In genomic region chr2:160433466-160434172, GRCh38 we compare ENCODE assay signal across 13 cellular contexts. TPM values are rescaled to one million over a fixed set of nuclear protein-coding genes. Genes with fewer than 3 reads are reported as not detected.
DNase-seq lines count a peak whose midpoint lies in the region; ATAC-seq, FAIRE-seq and TF ChIP-seq lines count a peak whose summit lies in the region.
"Had no signal": no experiment of that assay in that cellular context is flagged by ENCODE, and none has a peak within 500 bp of the region (broad histone marks: within the 10 kb centered on the region; RNA-seq: fewer than 3 reads in every experiment).

No MANE protein-coding gene starts in this region.

- H3K27ac Mint-ChIP-seq in T-helper 2 cell treated with Interferon-gamma antibody and Interleukin-4, amounts not matched to agents 5 μg/mL and 100 μg/mL, for 36 hours, result no peak overlapping the region
- H3K27ac Mint-ChIP-seq: CD4-positive, CD25-positive, alpha-beta regulatory T cell had no signal

- no peak overlapping the region for H3K9ac ChIP-seq in HCT116 (ENCODE audit: low read length)

- POLR2A ChIA-PET in A549 (lab: Yijun Ruan, JAX) (no interaction called here), HCT116 (lab: Charles Lee) (no interaction called here)

- 69% methylated on average over 5 of the region's 5 CpGs for WGBS in A549 (ENCODE audit: missing lambda C conversion rate)
- WGBS in stomach, 5 donors, result 40 to 50% (median 44%) methylated on average over 5 of the region's 5 CpGs

- TF ChIP-seq CTCF in A549 (IDR thresholded peaks at IDR 0.05), result no peak
- no peak for TF ChIP-seq CTCF in HCT116 (IDR thresholded peaks at IDR 0.05 in 2 of 3, conservative IDR thresholded peaks at IDR 0.05 in 1 of 3; ENCODE audit: borderline replicate concordance in 1 of 3, insufficient read depth in 1 of 3, low read depth in 2 of 3, low read length in 2 of 3)
- TF ChIP-seq CTCF in stomach (IDR thresholded peaks at IDR 0.05), result no peak

- H3K36me3 ChIP-seq in HCT116 (ENCODE audit: control insufficient read depth in 1 of 2, insufficient read depth in 2 of 2, low read length in 2 of 2) (no peaks in the 10 kb centered on the region), stomach (peaks cover 0 to 4% (median 0%) of the 10 kb centered on the region in 4 donors)

- no peak overlapping the region for H3K4me3 ChIP-seq in A549
- H3K4me3 ChIP-seq in HCT116 (replicated peaks in 1 of 2; ENCODE audit: low read depth in 1 of 2, low read length in 2 of 2), result no peak overlapping the region
- H3K4me3 ChIP-seq in stomach, result no peak overlapping the region

- H3K36me3 Mint-ChIP-seq in T-helper 2 cell treated with Interferon-gamma antibody and Interleukin-4, amounts not matched to agents 5 μg/mL and 100 μg/mL, for 36 hours (ENCODE audit: low read depth), result peaks cover 30% of the 10 kb centered on the region
- H3K36me3 Mint-ChIP-seq: CD4-positive, CD25-positive, alpha-beta regulatory T cell had no signal

- H4K20me1 ChIP-seq in HCT116 (ENCODE audit: insufficient read depth), result no peaks in the 10 kb centered on the region

- peaks cover 15% of the 10 kb centered on the region for H3K27me3 Mint-ChIP-seq in T-helper 2 cell treated with Interferon-gamma antibody and Interleukin-4, amounts not matched to agents 5 μg/mL and 100 μg/mL, for 36 hours (ENCODE audit: low read depth)

- H3K4me1 ChIP-seq in A549, result peaks cover 32% of the 10 kb centered on the region
- H3K4me1 ChIP-seq in HCT116 (ENCODE audit: control insufficient read depth in 1 of 2, insufficient read depth in 2 of 2, low read length in 2 of 2), result peaks cover 25% of the 10 kb centered on the region in 2 experiments
- H3K4me1 ChIP-seq in stomach, result peaks cover 6 to 40% (median 20%) of the 10 kb centered on the region in 4 donors

- H2AFZ ChIP-seq in HCT116 (ENCODE audit: low read depth, low read length, poor library complexity, severe bottlenecking), result no peak overlapping the region

- no peaks in the 10 kb centered on the region for H3K9me2 ChIP-seq in HCT116 (ENCODE audit: insufficient read depth)

- H3K4me3 Mint-ChIP-seq in T-helper 2 cell treated with Interferon-gamma antibody and Interleukin-4, amounts not matched to agents 5 μg/mL and 100 μg/mL, for 36 hours, result peak overlapping the region; percentile 36
- H3K4me3 Mint-ChIP-seq: CD4-positive, CD25-positive, alpha-beta regulatory T cell had no signal

- RAD21 ChIA-PET in HCT116 (lab: Charles Lee; ENCODE audit: low non-redundant PET in 1 of 2, low total read pairs in 2 of 2, uncharacterized antibody in 2 of 2, unreplicated experiment in 2 of 2), result no interaction called here

- no peaks in the 10 kb centered on the region for H3K79me2 ChIP-seq in HCT116 (ENCODE audit: insufficient read depth, low read length)

- intact Hi-C loops in HCT116 (cut with micrococcal nuclease) (loop anchor here (5.0 to 10.0 kb wide), 2 partner anchors 321 to 561 kb away; no protein-coding TSS in a partner anchor), stomach (cut with DNase I; ENCODE audit: low total_unique reads) (no loop called here)

- TF ChIP-seq POLR2A in A549 (IDR thresholded peaks at IDR 0.05; ENCODE audit: low read length) (no peak), HCT116 (IDR thresholded peaks at IDR 0.05; ENCODE audit: borderline replicate concordance, extremely low read depth, insufficient read depth, insufficient read length) (no peak), stomach (IDR thresholded peaks at IDR 0.05) (no peak)

- H3K4me2 ChIP-seq in A549 (peak overlapping the region; percentile 51), HCT116 (ENCODE audit: low read length) (peak overlapping the region; percentile 52)

- FAIRE-seq in A549 (lab: Jason Lieb, UNC), result no peak

- ATAC-seq in A549 (no peak), HCT116 (no peak), left lobe of liver (peak; percentile 40)

- H3K27me3 ChIP-seq in HCT116 (ENCODE audit: insufficient read depth, low read length) (no peaks in the 10 kb centered on the region), stomach (no peaks in the 10 kb centered on the region)

- H3K4me1 Mint-ChIP-seq in T-helper 2 cell treated with Interferon-gamma antibody and Interleukin-4, amounts not matched to agents 5 μg/mL and 100 μg/mL, for 36 hours (ENCODE audit: low read depth), result peaks cover 36% of the 10 kb centered on the region

- H3K9me3 Mint-ChIP-seq in T-helper 2 cell treated with Interferon-gamma antibody and Interleukin-4, amounts not matched to agents 5 μg/mL and 100 μg/mL, for 36 hours, result peaks cover 12% of the 10 kb centered on the region

- no TSS peak for BruUV-seq in HCT116 (replicated peaks; lab: Mats Ljungman, UMichigan)

- peak overlapping the region; percentile 25 to 78; a peak in 4 of 6 replicates for H3K27ac ChIP-seq in A549
- H3K27ac ChIP-seq in HCT116 (ENCODE audit: low read depth, low read length), result no peak overlapping the region
- no peak overlapping the region for H3K27ac ChIP-seq in stomach

- peaks cover 8% of the 10 kb centered on the region; the same call in 2 of the 3 replicates for H3K9me3 ChIP-seq in A549
- no peaks in the 10 kb centered on the region for H3K9me3 ChIP-seq in HCT116 (ENCODE audit: control insufficient read depth in 1 of 2, insufficient read depth in 1 of 2, low read depth in 1 of 2, low read length in 2 of 2)
- H3K9me3 ChIP-seq in stomach, result peaks cover 0 to 8% (median 4%) of the 10 kb centered on the region in 4 donors

- DNase-seq in A549 (ENCODE audit: low read depth in 1 of 2, low spot score in 1 of 2), result no peak
- DNase-seq in HCT116 (ENCODE audit: low read depth, low spot score), result no peak
- DNase-seq in T-helper 2 cell treated with Interferon-gamma antibody and Interleukin-4, amounts not matched to agents 5 μg/mL and 100 μg/mL, for 36 hours (ENCODE audit: low spot score), result peak; percentile 29
- no peak for DNase-seq in left lobe of liver (ENCODE audit: low spot score)
- no peak for DNase-seq in A172 (ENCODE audit: low spot score)
- DNase-seq in NCI-H187 treated with DMSO at 0.1 percent for 48 hours (lab: John Stamatoyannopoulos, UW), result no peak
- no peak for DNase-seq in NCI-H446 (lab: John Stamatoyannopoulos, UW)
- DNase-seq in stomach, result no peak
- DNase-seq: activated T-cell treated with anti-CD3 and anti-CD28 coated beads, Interleukin-2, amount 50 U/mL, for 1 hour; CD4-positive, CD25-positive, alpha-beta regulatory T cell; islet precursor cell; NCI-H2081 treated with DMSO at 0.1 percent for 48 hours; stimulated activated CD4-positive, alpha-beta T cell treated with anti-CD3 and anti-CD28 coated beads, Interleukin-15, amount 100 ng/mL, for 24 hours had no signal

- TF ChIP-seq EP300 in A549 (IDR thresholded peaks at IDR 0.05) (no peak), stomach (IDR thresholded peaks at IDR 0.05) (no peak)

- CTCF ChIA-PET in A549 (lab: Yijun Ruan, JAX) (interaction anchor here (0.9 to 2.0 kb wide), 7 partner anchors 11 to 561 kb away, joined by 3 to 6 read pairs (median 3); no protein-coding TSS in a partner anchor), HCT116 (lab: Charles Lee) (interaction anchor here (0.7 to 1.0 kb wide), 2 partner anchors 324 to 571 kb away, joined by 3 read pairs; no protein-coding TSS in a partner anchor)

- no peak for TF ChIP-seq RAD21 in A549 (conservative IDR thresholded peaks at IDR 0.05 in 1 of 2, IDR thresholded peaks at IDR 0.05 in 1 of 2)
- no peak for TF ChIP-seq RAD21 in HCT116 (IDR thresholded peaks at IDR 0.05; ENCODE audit: low read depth)

TF ChIP-seq in A549, 52 proteins besides CTCF, POLR2A, EP300 and RAD21 (continues in another document):
- TF ChIP-seq KDM1A (IDR thresholded peaks at IDR 0.05; ENCODE audit: low read depth) (no peak), CEBPB (IDR thresholded peaks at IDR 0.05) (peak; percentile 78 to 89), RARB (CRISPR knock-in tag; IDR thresholded peaks at IDR 0.05) (no peak), RCOR1 (IDR thresholded peaks at IDR 0.05; ENCODE audit: low read depth, low read length) (no peak)

TF ChIP-seq in HCT116, 20 proteins besides CTCF, POLR2A, EP300 and RAD21 (continues in another document):
- TF ChIP-seq CBX3 (IDR thresholded peaks at IDR 0.05; ENCODE audit: low read depth) (no peak), CEBPB (IDR thresholded peaks at IDR 0.05; ENCODE audit: low read depth) (peak; percentile 77), POLR2AphosphoS5 (IDR thresholded peaks at IDR 0.05; ENCODE audit: low read depth, low read length) (no peak), MAX (IDR thresholded peaks at IDR 0.05) (no peak)

RNA-seq across cellular contexts. Expression of gene RBMS1, which starts 60.0 kb away (rescaled TPM):
- polyA plus RNA-seq in A549 (2011; rRNA removed), result 103 and 108 TPM in 2 replicates
- 40.1 and 51.1 TPM in 2 replicates for polyA plus RNA-seq in A549 (2012; cell fraction: cytosol; rRNA removed)
- 28.8 and 32.3 TPM in 2 replicates for polyA plus RNA-seq in A549 (2012; cell fraction: nucleus; rRNA removed)
- polyA plus RNA-seq in A549 (2017; fragmentation: RNase III; extraction: RNeasy Plus Mini Kit Qiagen cat#74134 plus additional on column Dnase treatment), result 51.9 to 56.2 TPM (median 55.8 TPM) in 3 replicates
- 92.2 and 103 TPM in 2 replicates for polyA minus RNA-seq in A549 (2011; rRNA and poly(A)+ RNA removed)
- 17.6 TPM for total RNA-seq in HCT116 (2021; ENCODE audit: unreplicated experiment)
- polyA plus RNA-seq in HCT116 (2012), result 8.7 and 9.3 TPM in 2 replicates
- 9.3 TPM for total RNA-seq in left lobe of liver
- 68.6 and 83.7 TPM in 2 replicates for total RNA-seq in A172 (2014; rRNA removed; shearing (Covaris generic))
- 100 to 1,000 TPM in 1 of 5 donors, 10 to 100 TPM in 3, 1 to 10 TPM in 1; 4.3 to 134 (median 32.7) TPM for total RNA-seq in stomach
- 10 to 100 TPM; 15.6 to 27.5 (median 24.7) TPM for polyA plus RNA-seq in stomach

Comparison
In these comparisons a context has a peak if more than half of its experiments do, and no peak if none do; other contexts are left out.
1. H3K27ac ChIP-seq: peak in A549 (2 of 2); none in HCT116 (single experiment) and stomach (0 of 5).
2. Of the 6 proteins assayed by ChIP-seq in both A549 and HCT116: peak only in A549: none; only in HCT116: none; in both: CEBPB; in neither: 5.